Comparison of ENCODE assay signal across 8 cellular contexts in the genomic region with DNA sequence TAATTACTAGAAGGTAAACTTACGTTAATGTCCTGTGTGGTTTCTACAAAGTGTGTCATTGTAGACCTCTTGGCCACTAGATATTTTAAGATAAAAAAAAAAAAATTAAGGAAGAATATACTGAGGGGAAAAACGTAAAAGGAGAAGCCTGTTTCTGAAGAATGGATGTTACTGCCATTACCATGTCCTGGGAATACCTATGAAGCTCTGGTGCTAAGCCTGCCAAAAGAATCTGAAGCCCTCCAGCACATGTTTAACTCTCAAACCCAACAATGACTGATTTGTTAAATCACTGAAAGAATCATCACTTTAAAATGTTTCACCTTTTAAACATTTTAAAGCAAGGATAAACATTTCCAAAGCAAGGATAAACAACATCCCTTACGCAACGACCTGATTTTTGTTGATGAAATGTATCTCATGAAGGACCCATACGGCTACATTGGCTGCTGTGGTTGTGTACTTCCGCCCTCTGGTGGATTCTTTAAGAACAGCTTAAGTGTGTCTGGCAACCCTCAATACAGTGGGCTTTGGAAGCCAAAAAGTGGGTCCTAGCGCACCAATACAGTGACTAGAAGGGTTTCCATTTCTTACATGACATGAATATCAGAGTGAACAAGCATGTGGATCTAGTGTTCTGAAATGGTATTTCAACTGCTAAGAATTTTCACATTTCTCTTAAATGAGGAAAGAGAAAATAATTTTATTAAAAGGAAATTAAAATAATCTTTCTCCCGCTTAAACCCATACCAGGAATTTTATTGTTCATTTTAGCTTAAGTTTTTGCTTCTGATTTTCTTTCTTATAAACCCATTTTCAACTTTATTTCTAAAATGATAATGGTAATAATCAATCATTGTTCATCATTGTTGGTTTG.
DNase-seq lines count a peak whose midpoint lies in the region; ATAC-seq and TF ChIP-seq lines count a peak whose summit lies in the region.

No MANE protein-coding gene starts in this region.

- DNase-seq in GM10248 (ENCODE audit: extremely low spot score) (peak; percentile 37), OCI-M1 (lab: John Stamatoyannopoulos, UW) (peak; percentile 77), globus pallidus (ENCODE audit: low spot score) (peak; percentile 85), pons (ENCODE audit: low spot score) (peak; percentile 94), cortex of kidney (lab: John Stamatoyannopoulos, UW) (no peak)
- peak; percentile 63 for DNase-seq in Jurkat, Clone E6-1 (ENCODE audit: low read depth, low spot score)
- DNase-seq in activated naive CD4-positive, alpha-beta T cell treated with anti-CD3 and anti-CD28 coated beads for 36 hours, result peak; percentile 60

- no peaks in the 10 kb centered on the region for H3K27me3 Mint-ChIP-seq in activated naive CD4-positive, alpha-beta T cell treated with anti-CD3 and anti-CD28 coated beads for 36 hours (ENCODE audit: low read depth)

- no peak overlapping the region for H3K4me3 ChIP-seq in Jurkat, Clone E6-1 (ENCODE audit: low read length)

- peak; percentile 78 for TF ChIP-seq CTCF in GM10248 (IDR thresholded peaks at IDR 0.05; ENCODE audit: control extremely low read depth, extremely low read depth, low read depth, missing control alignments)

- H3K9me3 Mint-ChIP-seq in activated naive CD4-positive, alpha-beta T cell treated with anti-CD3 and anti-CD28 coated beads for 36 hours, result no peaks in the 10 kb centered on the region

- H3K4me3 Mint-ChIP-seq in activated naive CD4-positive, alpha-beta T cell treated with anti-CD3 and anti-CD28 coated beads for 36 hours, result no peak overlapping the region

- CTCF ChIA-PET in GM10248 (lab: Yijun Ruan, JAX), result interaction anchor here (0.6 to 13.5 kb wide), 35 partner anchors 8 to 342 kb away, joined by 3 to 237 read pairs (median 4); a partner anchor contains a TSS
- CTCF ChIA-PET in activated naive CD4-positive, alpha-beta T cell treated with anti-CD3 and anti-CD28 coated beads for 36 hours (lab: Charles Lee), result interaction anchor here (0.6 to 6.7 kb wide), 18 partner anchors 8 to 349 kb away, joined by 3 to 132 read pairs (median 3); no protein-coding TSS in a partner anchor

- H3K36me3 Mint-ChIP-seq in activated naive CD4-positive, alpha-beta T cell treated with anti-CD3 and anti-CD28 coated beads for 36 hours (ENCODE audit: low read depth), result peaks cover 8% of the 10 kb centered on the region

- intact Hi-C loops in activated naive CD4-positive, alpha-beta T cell treated with anti-CD3 and anti-CD28 coated beads for 36 hours (cut with micrococcal nuclease), result loop anchor here (1.0 to 10.0 kb wide), 5 partner anchors 137 to 341 kb away; a partner anchor contains a TSS

- H3K4me1 Mint-ChIP-seq in activated naive CD4-positive, alpha-beta T cell treated with anti-CD3 and anti-CD28 coated beads for 36 hours (ENCODE audit: low read depth), result no peaks in the 10 kb centered on the region

- H3K27ac Mint-ChIP-seq in activated naive CD4-positive, alpha-beta T cell treated with anti-CD3 and anti-CD28 coated beads for 36 hours, result no peak overlapping the region

- POLR2A ChIA-PET in GM10248 (lab: Yijun Ruan, JAX), result no interaction called here

- ATAC-seq in GM21717 (IDR thresholded peaks at IDR 0.05; ENCODE audit: unreplicated experiment), result peak; percentile 93
